In genomic region chr11:3007404-3008010, GRCh38 we compare ENCODE assay signal across 17 cellular contexts. TPM values are rescaled to one million over a fixed set of nuclear protein-coding genes. Genes with fewer than 3 reads are reported as not detected.
DNase-seq lines count a peak whose midpoint lies in the region; ATAC-seq and TF ChIP-seq lines count a peak whose summit lies in the region.
"Had no signal": no experiment of that assay in that cellular context is flagged by ENCODE, and none has a peak within 500 bp of the region (broad histone marks: within the 10 kb centered on the region; RNA-seq: fewer than 3 reads in every experiment).

No MANE protein-coding gene starts in this region.

- TF ChIP-seq CTCF in endodermal cell (conservative IDR thresholded peaks at IDR 0.05), result no peak
- no peak for TF ChIP-seq CTCF in upper lobe of right lung (IDR thresholded peaks at IDR 0.05)
- no peak for TF ChIP-seq CTCF in natural killer cell (IDR thresholded peaks at IDR 0.05)

- DNase-seq in T-helper 2 cell treated with Interferon-gamma antibody and Interleukin-4, amounts not matched to agents 5 μg/mL and 100 μg/mL, for 36 hours (ENCODE audit: low spot score), result no peak
- DNase-seq in T-helper 2 cell, result no peak
- DNase-seq in stimulated activated naive CD8-positive, alpha-beta T cell treated with anti-CD3 and anti-CD28 coated beads, Interleukin-15, Interleukin-2, amounts not matched to agents 100 U/mL and 50 U/mL, for 24 hours, result no peak
- DNase-seq in endodermal cell, result no peak
- peak; percentile 61 for DNase-seq in upper lobe of right lung
- no peak for DNase-seq in natural killer cell
- DNase-seq: 8988T, C1 segment of cervical spinal cord, COR-L47, DMS153, EL, Karpas-422, NCI-H187 treated with DMSO at 0.1 percent for 48 hours, NCI-H510A, NCI-H82 had no signal

- no peaks in the 10 kb centered on the region for H3K27me3 ChIP-seq in endodermal cell (ENCODE audit: control insufficient read depth, insufficient read depth, low read length, poor library complexity, severe bottlenecking)
- no peaks in the 10 kb centered on the region for H3K27me3 ChIP-seq in upper lobe of right lung

- H3K4me3 Mint-ChIP-seq in T-helper 2 cell treated with Interferon-gamma antibody and Interleukin-4, amounts not matched to agents 5 μg/mL and 100 μg/mL, for 36 hours, result no peak overlapping the region
- H3K4me3 Mint-ChIP-seq in stimulated activated naive CD8-positive, alpha-beta T cell treated with anti-CD3 and anti-CD28 coated beads, Interleukin-15, Interleukin-2, amounts not matched to agents 100 ng/mL and 50 ng/mL, for 24 hours, result no peak overlapping the region
- H3K4me3 Mint-ChIP-seq in endodermal cell, result no peak overlapping the region
- no peak overlapping the region for H3K4me3 Mint-ChIP-seq in natural killer cell

- H3K9me3 ChIP-seq in endodermal cell (ENCODE audit: control insufficient read depth, low read length), result no peaks in the 10 kb centered on the region
- H3K9me3 ChIP-seq in upper lobe of right lung, result no peaks in the 10 kb centered on the region

- no peak overlapping the region for H3K27ac ChIP-seq in endodermal cell (ENCODE audit: low read depth, low read length)
- no peak overlapping the region for H3K27ac ChIP-seq in upper lobe of right lung

- H3K4me3 ChIP-seq in endodermal cell (ENCODE audit: low read length), result no peak overlapping the region
- no peak overlapping the region for H3K4me3 ChIP-seq in upper lobe of right lung

- no peaks in the 10 kb centered on the region for H3K4me1 ChIP-seq in endodermal cell (ENCODE audit: control insufficient read depth, insufficient read depth, low read length)
- no peaks in the 10 kb centered on the region for H3K4me1 ChIP-seq in upper lobe of right lung

- peak overlapping the region; percentile 26 for H3K27ac Mint-ChIP-seq in T-helper 2 cell treated with Interferon-gamma antibody and Interleukin-4, amounts not matched to agents 5 μg/mL and 100 μg/mL, for 36 hours
- peak overlapping the region; percentile 16 for H3K27ac Mint-ChIP-seq in stimulated activated naive CD8-positive, alpha-beta T cell treated with anti-CD3 and anti-CD28 coated beads, Interleukin-15, Interleukin-2, amounts not matched to agents 100 ng/mL and 50 ng/mL, for 24 hours
- H3K27ac Mint-ChIP-seq in endodermal cell (peak overlapping the region; percentile 35), natural killer cell (no peak overlapping the region)

- no peaks in the 10 kb centered on the region for H3K9me3 Mint-ChIP-seq in T-helper 2 cell treated with Interferon-gamma antibody and Interleukin-4, amounts not matched to agents 5 μg/mL and 100 μg/mL, for 36 hours
- no peaks in the 10 kb centered on the region for H3K9me3 Mint-ChIP-seq in stimulated activated naive CD8-positive, alpha-beta T cell treated with anti-CD3 and anti-CD28 coated beads, Interleukin-15, Interleukin-2, amounts not matched to agents 100 ng/mL and 50 ng/mL, for 24 hours
- H3K9me3 Mint-ChIP-seq in endodermal cell (no peaks in the 10 kb centered on the region), natural killer cell (no peaks in the 10 kb centered on the region)

- H3K9ac ChIP-seq in endodermal cell (ENCODE audit: extremely low read depth, low read length, poor library complexity, severe bottlenecking), result no peak overlapping the region

- H3K27me3 Mint-ChIP-seq in T-helper 2 cell treated with Interferon-gamma antibody and Interleukin-4, amounts not matched to agents 5 μg/mL and 100 μg/mL, for 36 hours (ENCODE audit: low read depth), result no peaks in the 10 kb centered on the region
- no peaks in the 10 kb centered on the region for H3K27me3 Mint-ChIP-seq in stimulated activated naive CD8-positive, alpha-beta T cell treated with anti-CD3 and anti-CD28 coated beads, Interleukin-15, Interleukin-2, amounts not matched to agents 100 ng/mL and 50 ng/mL, for 24 hours
- H3K27me3 Mint-ChIP-seq in endodermal cell (ENCODE audit: insufficient read depth), result no peaks in the 10 kb centered on the region
- H3K27me3 Mint-ChIP-seq in natural killer cell (ENCODE audit: low read depth in 2 of 2), result no peaks in the 10 kb centered on the region

- H3K36me3 Mint-ChIP-seq in T-helper 2 cell treated with Interferon-gamma antibody and Interleukin-4, amounts not matched to agents 5 μg/mL and 100 μg/mL, for 36 hours (ENCODE audit: low read depth), result peaks cover 51% of the 10 kb centered on the region
- peaks cover 55% of the 10 kb centered on the region for H3K36me3 Mint-ChIP-seq in stimulated activated naive CD8-positive, alpha-beta T cell treated with anti-CD3 and anti-CD28 coated beads, Interleukin-15, Interleukin-2, amounts not matched to agents 100 ng/mL and 50 ng/mL, for 24 hours (ENCODE audit: low read depth)
- peaks cover 63% of the 10 kb centered on the region for H3K36me3 Mint-ChIP-seq in endodermal cell (ENCODE audit: low read depth)
- no peaks in the 10 kb centered on the region for H3K36me3 Mint-ChIP-seq in natural killer cell

- H3K36me3 ChIP-seq in endodermal cell (ENCODE audit: control insufficient read depth, insufficient read depth, low read length) (peaks cover 56% of the 10 kb centered on the region), upper lobe of right lung (peaks cover 67% of the 10 kb centered on the region)

- no peak for ATAC-seq in stimulated activated naive CD8-positive, alpha-beta T cell treated with anti-CD3 and anti-CD28 coated beads, Interleukin-15, Interleukin-2, amounts not matched to agents 100 U/mL and 50 U/mL, for 24 hours
- ATAC-seq in upper lobe of right lung, result no peak
- ATAC-seq in HG03196 (IDR thresholded peaks at IDR 0.05; ENCODE audit: unreplicated experiment), result no peak
- no peak for ATAC-seq in natural killer cell

- intact Hi-C loops in upper lobe of right lung (cut with DNase I) (no loop called here), natural killer cell (cut with micrococcal nuclease) (no loop called here)

- peaks cover 16% of the 10 kb centered on the region for H3K4me1 Mint-ChIP-seq in T-helper 2 cell treated with Interferon-gamma antibody and Interleukin-4, amounts not matched to agents 5 μg/mL and 100 μg/mL, for 36 hours (ENCODE audit: low read depth)
- H3K4me1 Mint-ChIP-seq in stimulated activated naive CD8-positive, alpha-beta T cell treated with anti-CD3 and anti-CD28 coated beads, Interleukin-15, Interleukin-2, amounts not matched to agents 100 ng/mL and 50 ng/mL, for 24 hours (ENCODE audit: low read depth), result peaks cover 32% of the 10 kb centered on the region
- H3K4me1 Mint-ChIP-seq in endodermal cell (no peaks in the 10 kb centered on the region), natural killer cell (no peaks in the 10 kb centered on the region)

- 90 to 93% methylated on average over 18 to 20 of the region's 20 CpGs for WGBS in endodermal cell (ENCODE audit: insufficient coverage in 1 of 2, insufficient read length in 1 of 2), 2 experiments

RNA-seq across cellular contexts. Expression of gene NAP1L4, which starts 15.4 kb away (rescaled TPM):
- total RNA-seq in endodermal cell, result 100 to 1,000 TPM; 198 to 206 TPM
- polyA plus RNA-seq in endodermal cell (2013, experiment 1 of 2), result 171 TPM
- polyA plus RNA-seq in endodermal cell (2013, experiment 2 of 2), result 165 TPM
- 92.7 TPM for total RNA-seq in upper lobe of right lung
- total RNA-seq in natural killer cell, result 100 to 1,000 TPM; 219 to 244 (median 237) TPM

RNA-seq across cellular contexts. Expression of gene CARS1, which starts 49.7 kb away (rescaled TPM):
- total RNA-seq in endodermal cell (10 to 100 TPM; 48.0 to 52.8 TPM), upper lobe of right lung (34.6 TPM), natural killer cell (10 to 100 TPM; 47.9 to 51.3 (median 50.3) TPM)
- 59.6 TPM for polyA plus RNA-seq in endodermal cell (2013, experiment 1 of 2)
- polyA plus RNA-seq in endodermal cell (2013, experiment 2 of 2), result 35.9 TPM

Comparison
In these comparisons a context has a peak if more than half of its experiments do, and no peak if none do; other contexts are left out.
1. H3K27ac Mint-ChIP-seq: peak in T-helper 2 cell treated with Interferon-gamma antibody and Interleukin-4, amounts not matched to agents 5 μg/mL and 100 μg/mL, for 36 hours (single experiment), stimulated activated naive CD8-positive, alpha-beta T cell treated with anti-CD3 and anti-CD28 coated beads, Interleukin-15, Interleukin-2, amounts not matched to agents 100 ng/mL and 50 ng/mL, for 24 hours (single experiment) and endodermal cell (single experiment); none in natural killer cell (0 of 2).